ENCODE assay signal across 12 cellular contexts in genomic region chr6:107655245-107655644, GRCh38.
DNase-seq lines count a peak whose midpoint lies in the region; FAIRE-seq and TF ChIP-seq lines count a peak whose summit lies in the region.
"Had no signal": no experiment of that assay in that cellular context is flagged by ENCODE, and none has a peak within 500 bp of the region (broad histone marks: within the 10 kb centered on the region; RNA-seq: fewer than 3 reads in every experiment).

No MANE protein-coding gene starts in this region.

- H3K9ac ChIP-seq in mammary epithelial cell (ENCODE audit: insufficient read depth, low read length) (no peak overlapping the region), OCI-LY1 (ENCODE audit: low read length) (peak overlapping the region; percentile 40; the same call in 1 of the 2 replicates), subcutaneous abdominal adipose tissue (ENCODE audit: low read length in 5 of 5) (no peak overlapping the region)

- in situ Hi-C loops in mammary epithelial cell (cut with MboI; ENCODE audit: low sequenced_read_pairs in 2 of 2) = no loop called here

- WGBS in mammary epithelial cell (ENCODE audit: low coverage, missing lambda C conversion rate) = 70% methylated on average over 4 of the region's 4 CpGs
- 64 to 74% (median 67%) methylated on average over 4 of the region's 4 CpGs for WGBS in small intestine, 3 donors

- no peaks in the 10 kb centered on the region for H3K79me2 ChIP-seq in mammary epithelial cell (ENCODE audit: insufficient read depth, low read length)
- no peaks in the 10 kb centered on the region for H3K79me2 ChIP-seq in OCI-LY1 (ENCODE audit: insufficient read depth, low read length)

- H3K9me3 ChIP-seq in mammary epithelial cell (replicated peaks; ENCODE audit: insufficient read depth, low read length) (no peaks in the 10 kb centered on the region), OCI-LY1 (ENCODE audit: low read length) (no peaks in the 10 kb centered on the region), subcutaneous abdominal adipose tissue (ENCODE audit: control insufficient read depth in 5 of 5, low read length in 5 of 5) (peaks cover 0 to 2% (median 0%) of the 10 kb centered on the region in 5 donors), small intestine (ENCODE audit: control insufficient read depth, low read depth) (no peaks in the 10 kb centered on the region)
- H3K9me3 ChIP-seq: prostate gland had no signal

- FAIRE-seq in small intestine (lab: Jason Lieb, UNC) = no peak
- FAIRE-seq: frontal cortex had no signal

- H2AFZ ChIP-seq in mammary epithelial cell (ENCODE audit: low read depth, low read length) (no peak overlapping the region), OCI-LY1 (ENCODE audit: low read length) (no peak overlapping the region)

- no peak overlapping the region for H3K4me3 ChIP-seq in mammary epithelial cell (replicated peaks in 1 of 3; ENCODE audit: insufficient read depth in 1 of 3, low read depth in 2 of 3, low read length in 3 of 3)
- no peak overlapping the region for H3K4me3 ChIP-seq in OCI-LY1 (ENCODE audit: low read depth, low read length, poor library complexity, severe bottlenecking)
- H3K4me3 ChIP-seq in foreskin fibroblast (ENCODE audit: low read depth in 1 of 2, low read length in 2 of 2) = no peak overlapping the region
- H3K4me3 ChIP-seq in subcutaneous abdominal adipose tissue (ENCODE audit: low read depth in 1 of 5, low read length in 5 of 5) = peak overlapping the region in 1 of 5 donors; percentile 25
- no peak overlapping the region for H3K4me3 ChIP-seq in small intestine (ENCODE audit: low read depth in 1 of 2, low read length in 2 of 2)
- H3K4me3 ChIP-seq: prostate gland had no signal

- TF ChIP-seq CTCF in mammary epithelial cell (conservative IDR thresholded peaks at IDR 0.05 in 1 of 2, IDR thresholded peaks at IDR 0.05 in 1 of 2; ENCODE audit: extremely low read depth in 1 of 2, insufficient read depth in 1 of 2, low read depth in 1 of 2, low read length in 2 of 2) (peak; percentile 1 to 45), MCF 10A (IDR thresholded peaks at IDR 0.05; ENCODE audit: unreplicated experiment) (no peak), OCI-LY1 (IDR thresholded peaks at IDR 0.05; ENCODE audit: low read length) (peak; percentile 98), foreskin fibroblast (IDR thresholded peaks at IDR 0.05; ENCODE audit: low read depth, low read length) (peak; percentile 11)

- no peak overlapping the region for H3K4me3 Mint-ChIP-seq in MCF 10A (ENCODE audit: unreplicated experiment)
- H3K4me3 Mint-ChIP-seq: activated naive CD4-positive, alpha-beta T cell treated with anti-CD3 and anti-CD28 coated beads, Interleukin-2, amount 10 ng/mL, durations not matched to agents 7 days and 5 days had no signal

- H3K27ac ChIP-seq in mammary epithelial cell (ENCODE audit: insufficient read depth, low read depth, low read length) = no peak overlapping the region
- peak overlapping the region; percentile 95 for H3K27ac ChIP-seq in OCI-LY1 (ENCODE audit: low read depth, low read length, poor library complexity, severe bottlenecking)
- peak overlapping the region; percentile 52 for H3K27ac ChIP-seq in subcutaneous abdominal adipose tissue (ENCODE audit: low read depth, low read length)
- H3K27ac ChIP-seq in small intestine (ENCODE audit: low read depth in 1 of 2, low read length in 1 of 2) = no peak overlapping the region
- H3K27ac ChIP-seq: prostate gland had no signal

- BruUV-seq in mammary epithelial cell (replicated peaks; lab: Mats Ljungman, UMichigan) = no TSS peak
- no TSS peak for BruUV-seq in MCF 10A (replicated peaks; lab: Mats Ljungman, UMichigan)

- dilution Hi-C loops in mammary epithelial cell (cut with HindIII; ENCODE audit: low sequenced_read_pairs) = no loop called here

- POLR2A ChIA-PET in MCF 10A (lab: Yijun Ruan, JAX) = interaction anchor here (0.7 kb wide), 1 partner anchor 337 kb away, joined by 4 read pairs; no protein-coding TSS in a partner anchor

- DNase-seq in mammary epithelial cell = no peak
- DNase-seq in MCF 10A (ENCODE audit: unreplicated experiment) = no peak
- no peak for DNase-seq in foreskin fibroblast
- no peak for DNase-seq in stimulated activated CD4-positive, alpha-beta T cell treated with anti-CD3 and anti-CD28 coated beads, Interleukin-1b, Interleukin-23, amount 100 ng/mL, for 48 hours
- DNase-seq in T-helper 2 cell = no peak
- no peak for DNase-seq in small intestine
- DNase-seq: activated naive CD4-positive, alpha-beta T cell treated with anti-CD3 and anti-CD28 coated beads, Interleukin-2, amount 10 ng/mL, durations not matched to agents 7 days and 5 days; stimulated activated naive CD4-positive, alpha-beta T cell had no signal

- CTCF ChIA-PET in mammary epithelial cell (lab: Charles Lee; ENCODE audit: low non-redundant PET) = no interaction called here
- CTCF ChIA-PET in MCF 10A (lab: Yijun Ruan, JAX) = interaction anchor here (0.5 to 3.0 kb wide), 6 partner anchors 43 to 578 kb away, joined by 3 to 8 read pairs (median 4); no protein-coding TSS in a partner anchor

- H3K4me2 ChIP-seq in mammary epithelial cell (ENCODE audit: insufficient read depth, low read depth, low read length) (no peak overlapping the region), OCI-LY1 (ENCODE audit: low read length) (peak overlapping the region; percentile 81)

- no peaks in the 10 kb centered on the region for H3K36me3 ChIP-seq in mammary epithelial cell (ENCODE audit: insufficient read depth, low read length)
- H3K36me3 ChIP-seq in OCI-LY1 (ENCODE audit: insufficient read depth, low read length) = peaks cover 3% of the 10 kb centered on the region
- H3K36me3 ChIP-seq in subcutaneous abdominal adipose tissue (ENCODE audit: control insufficient read depth in 5 of 5, insufficient read depth in 5 of 5, low read length in 5 of 5) = peaks cover 0 to 3% (median 0%) of the 10 kb centered on the region in 5 donors
- no peaks in the 10 kb centered on the region for H3K36me3 ChIP-seq in small intestine (ENCODE audit: control insufficient read depth in 2 of 2, insufficient read depth in 2 of 2, low read length in 2 of 2)
- H3K36me3 ChIP-seq: prostate gland had no signal

- H3K36me3 Mint-ChIP-seq in MCF 10A (ENCODE audit: insufficient read depth, unreplicated experiment) = no peaks in the 10 kb centered on the region

- H3K4me1 Mint-ChIP-seq in MCF 10A (ENCODE audit: insufficient read depth, unreplicated experiment) = peaks cover 5% of the 10 kb centered on the region

- H4K20me1 ChIP-seq in mammary epithelial cell (ENCODE audit: insufficient read depth, low read length) (no peaks in the 10 kb centered on the region), OCI-LY1 (ENCODE audit: insufficient read depth, low read length) (no peaks in the 10 kb centered on the region)

- H3K27ac Mint-ChIP-seq in MCF 10A (ENCODE audit: low read depth, unreplicated experiment) = no peak overlapping the region
- H3K27ac Mint-ChIP-seq: activated naive CD4-positive, alpha-beta T cell treated with anti-CD3 and anti-CD28 coated beads, Interleukin-2, amount 10 ng/mL, durations not matched to agents 7 days and 5 days had no signal

- no peaks in the 10 kb centered on the region for H3K27me3 Mint-ChIP-seq in MCF 10A (ENCODE audit: insufficient read depth, unreplicated experiment)

- H3K9me2 ChIP-seq in OCI-LY1 (ENCODE audit: low read depth, low read length) = no peaks in the 10 kb centered on the region

- intact Hi-C loops in mammary epithelial cell (cut with micrococcal nuclease) (loop anchor here (1.0 kb wide), 1 partner anchor 337 kb away; no protein-coding TSS in a partner anchor), MCF 10A (cut with micrococcal nuclease) (no loop called here)

- H3K27me3 ChIP-seq in mammary epithelial cell (ENCODE audit: insufficient read depth, low read length) (no peaks in the 10 kb centered on the region), OCI-LY1 (ENCODE audit: insufficient read depth, low read length) (no peaks in the 10 kb centered on the region), subcutaneous abdominal adipose tissue (ENCODE audit: control insufficient read depth in 5 of 5, insufficient read depth in 4 of 5, low read length in 5 of 5) (no peaks in the 10 kb centered on the region), small intestine (ENCODE audit: control insufficient read depth in 2 of 2, insufficient read depth in 2 of 2, low read length in 2 of 2) (no peaks in the 10 kb centered on the region)

- H3F3A ChIP-seq in OCI-LY1 (ENCODE audit: insufficient read depth, low read length) = no peaks in the 10 kb centered on the region; the same call in 1 of the 2 replicates

- H3K9me3 Mint-ChIP-seq in MCF 10A (ENCODE audit: unreplicated experiment) = no peaks in the 10 kb centered on the region
- H3K9me3 Mint-ChIP-seq: activated naive CD4-positive, alpha-beta T cell treated with anti-CD3 and anti-CD28 coated beads, Interleukin-2, amount 10 ng/mL, durations not matched to agents 7 days and 5 days had no signal

- peaks cover under 1% of the 10 kb centered on the region for H3K4me1 ChIP-seq in mammary epithelial cell (ENCODE audit: insufficient read depth, low read length)
- H3K4me1 ChIP-seq in OCI-LY1 (ENCODE audit: insufficient read depth, low read length, severe bottlenecking) = peaks cover 83% of the 10 kb centered on the region
- H3K4me1 ChIP-seq in subcutaneous abdominal adipose tissue (ENCODE audit: control insufficient read depth in 5 of 5, insufficient read depth in 5 of 5, low read length in 5 of 5) = peaks cover 0 to 30% (median 28%) of the 10 kb centered on the region in 5 donors
- no peaks in the 10 kb centered on the region for H3K4me1 ChIP-seq in small intestine (ENCODE audit: control insufficient read depth in 2 of 2, insufficient read depth in 1 of 2, low read depth in 1 of 2, low read length in 1 of 2)
- H3K4me1 ChIP-seq: prostate gland had no signal

Comparison
In these comparisons a context has a peak if more than half of its experiments do, and no peak if none do; other contexts are left out.
1. H3K27ac ChIP-seq: peak in OCI-LY1 (single experiment) and subcutaneous abdominal adipose tissue (single experiment); none in mammary epithelial cell (single experiment) and small intestine (0 of 2).